ENCODE assay signal across 20 cellular contexts in the genomic region with DNA sequence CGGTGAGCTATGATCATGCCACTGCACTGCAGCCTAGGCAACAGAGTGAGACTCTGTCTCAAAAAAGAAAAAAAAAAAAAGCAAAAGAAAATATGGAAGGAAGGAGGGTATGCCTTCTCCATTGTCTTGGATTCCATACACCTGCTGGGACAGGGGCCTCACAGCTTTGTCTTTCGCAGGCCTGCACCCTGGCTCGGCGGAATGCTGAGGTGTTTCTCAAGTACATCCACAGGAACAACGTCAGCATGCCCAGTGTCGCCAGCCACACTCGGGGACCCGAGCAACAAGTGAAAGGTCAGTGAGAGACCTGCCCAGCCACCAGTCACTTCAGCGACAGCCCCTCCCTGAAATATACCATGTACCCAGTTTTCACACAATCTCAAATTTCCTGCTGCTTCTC.
"Had no signal": no experiment of that assay in that cellular context is flagged by ENCODE, and none has a peak within 500 bp of the region (broad histone marks: within the 10 kb centered on the region; RNA-seq: fewer than 3 reads in every experiment).

No MANE protein-coding gene starts in this region.

- DNase-seq: dermis blood vessel endothelial cell; effector memory CD8-positive, alpha-beta T cell; kidney glomerular epithelial cell; left colon; left ventricle myocardium inferior; mammary epithelial cell; mesendoderm; midbrain; naive thymus-derived CD4-positive, alpha-beta T cell; stimulated activated CD4-positive, alpha-beta T cell treated with anti-CD3 and anti-CD28 coated beads, Interleukin-12 subunit alpha, Interleukin-12 subunit beta, amount 100 ng/mL, for 4 hours; stimulated activated CD4-positive, alpha-beta T cell treated with anti-CD3 and anti-CD28 coated beads, Interleukin-1b, Interleukin-23, amount 100 ng/mL, for 48 hours; stimulated activated CD4-positive, alpha-beta T cell treated with anti-CD3 and anti-CD28 coated beads, Interleukin-4, amount 100 ng/mL, for 1 hour; stimulated activated CD8-positive, alpha-beta memory T cell treated with anti-CD3 and anti-CD28 coated beads, Interleukin-4, amount 100 ng/mL, for 48 hours; stimulated activated naive CD4-positive, alpha-beta T cell; stimulated activated naive CD8-positive, alpha-beta T cell treated with anti-CD3 and anti-CD28 coated beads, Interleukin-15, amount 100 ng/mL, for 72 hours; thyroid gland had no signal

- H3K27me3 Mint-ChIP-seq: stimulated activated naive CD8-positive, alpha-beta T cell treated with anti-CD3 and anti-CD28 coated beads, Interleukin-15, amount 100 ng/mL, for 72 hours; type B pancreatic cell had no signal

- H3K27ac Mint-ChIP-seq: effector memory CD8-positive, alpha-beta T cell; naive thymus-derived CD4-positive, alpha-beta T cell; nephron; stimulated activated naive CD8-positive, alpha-beta T cell treated with anti-CD3 and anti-CD28 coated beads, Interleukin-15, amount 100 ng/mL, for 72 hours; type B pancreatic cell had no signal

- H3K36me3 Mint-ChIP-seq: naive thymus-derived CD4-positive, alpha-beta T cell had no signal

- H3K4me3 Mint-ChIP-seq: central memory CD8-positive, alpha-beta T cell; effector memory CD8-positive, alpha-beta T cell; naive thymus-derived CD4-positive, alpha-beta T cell; nephron; stimulated activated naive CD8-positive, alpha-beta T cell treated with anti-CD3 and anti-CD28 coated beads, Interleukin-15, amount 100 ng/mL, for 72 hours; type B pancreatic cell had no signal

- ATAC-seq: effector memory CD8-positive, alpha-beta T cell; left colon; naive thymus-derived CD4-positive, alpha-beta T cell; sciatic nerve; stimulated activated naive CD8-positive, alpha-beta T cell treated with anti-CD3 and anti-CD28 coated beads, Interleukin-15, amount 100 ng/mL, for 72 hours had no signal

- H3K9me3 Mint-ChIP-seq: central memory CD8-positive, alpha-beta T cell; effector memory CD8-positive, alpha-beta T cell; nephron; stimulated activated naive CD8-positive, alpha-beta T cell treated with anti-CD3 and anti-CD28 coated beads, Interleukin-15, amount 100 ng/mL, for 72 hours; type B pancreatic cell had no signal

- H3K4me1 Mint-ChIP-seq: central memory CD8-positive, alpha-beta T cell; naive thymus-derived CD4-positive, alpha-beta T cell; nephron; stimulated activated naive CD8-positive, alpha-beta T cell treated with anti-CD3 and anti-CD28 coated beads, Interleukin-15, amount 100 ng/mL, for 72 hours had no signal
